Comparison of ENCODE assay signal across 20 cellular contexts in the genomic region with DNA sequence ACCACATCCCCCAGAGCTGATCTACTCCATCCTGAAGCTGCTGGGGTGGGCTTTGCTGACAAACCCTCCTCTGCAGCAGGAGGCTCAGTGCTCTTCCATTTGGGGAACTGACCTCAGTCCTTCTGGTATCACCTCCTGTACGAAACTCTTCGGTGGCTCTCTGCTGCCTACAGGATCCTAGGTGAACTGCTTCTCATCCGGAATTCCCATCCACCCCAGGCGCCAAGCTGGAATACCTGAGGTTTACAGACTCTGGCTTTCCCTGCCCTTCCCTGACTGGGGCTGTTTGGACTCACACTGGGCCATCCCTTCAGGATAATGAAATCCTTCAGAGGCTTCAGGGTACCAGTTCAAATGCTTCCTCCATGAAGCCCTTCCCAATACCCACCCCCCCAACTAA.
"Had no signal": no experiment of that assay in that cellular context is flagged by ENCODE, and none has a peak within 500 bp of the region (broad histone marks: within the 10 kb centered on the region; RNA-seq: fewer than 3 reads in every experiment).

No MANE protein-coding gene starts in this region.

- DNase-seq: activated B cell treated with CpG ODN at 0.5 μM for 24 hours; activated CD4-positive, alpha-beta T cell treated with anti-CD3 and anti-CD28 coated beads for 4 hours; activated CD8-positive, alpha-beta memory T cell treated with anti-CD3 and anti-CD28 coated beads, Interleukin-2, amount 50 U/mL, for 4 hours; activated gamma-delta T cell treated with Interleukin-2 at 50 U/mL for 16 hours; amniotic stem cell; effector memory CD8-positive, alpha-beta T cell; esophagus squamous epithelium; mesendoderm; naive thymus-derived CD4-positive, alpha-beta T cell; stimulated activated naive CD4-positive, alpha-beta T cell; T-helper 1 cell; T-helper 9 cell had no signal

- H3K4me1 Mint-ChIP-seq: naive thymus-derived CD4-positive, alpha-beta T cell had no signal

- H2AFZ ChIP-seq: hepatocyte, parathyroid adenoma had no signal

- H3K9me3 ChIP-seq: esophagus squamous epithelium, neutrophil had no signal

- H3K4me3 ChIP-seq: cardiac muscle cell, esophagus squamous epithelium, hepatocyte, smooth muscle cell had no signal

- H3K79me2 ChIP-seq: hepatocyte, parathyroid adenoma had no signal

- H3K27me3 Mint-ChIP-seq: activated B cell treated with CpG ODN at 0.5 μM for 24 hours; effector memory CD8-positive, alpha-beta T cell; naive thymus-derived CD4-positive, alpha-beta T cell had no signal

- H3K27ac Mint-ChIP-seq: activated B cell treated with CpG ODN at 0.5 μM for 24 hours; activated T-helper 1 cell treated with anti-CD3 and anti-CD28 coated beads, Interleukin-12 subunit alpha, Interleukin-12 subunit beta, Interleukin-2, Interleukin-4 antibody, amounts not matched to agents 30 ng/mL and 10 ng/mL and 1 ng/mL, durations not matched to agents 14 hours and 24 hours and 36 hours had no signal

- H3K9me3 Mint-ChIP-seq: activated B cell treated with CpG ODN at 0.5 μM for 24 hours; activated naive CD4-positive, alpha-beta T cell treated with anti-CD3 and anti-CD28 coated beads, Interleukin-2, amount 50 U/mL, for 72 hours; activated T-helper 1 cell treated with anti-CD3 and anti-CD28 coated beads, Interleukin-12 subunit alpha, Interleukin-12 subunit beta, Interleukin-2, Interleukin-4 antibody, amounts not matched to agents 30 ng/mL and 10 ng/mL and 1 ng/mL, durations not matched to agents 14 hours and 24 hours and 36 hours; effector memory CD8-positive, alpha-beta T cell; naive thymus-derived CD4-positive, alpha-beta T cell had no signal

- ATAC-seq: activated naive CD4-positive, alpha-beta T cell treated with anti-CD3 and anti-CD28 coated beads, Interleukin-2, amount 50 U/mL, for 72 hours; effector memory CD8-positive, alpha-beta T cell; naive thymus-derived CD4-positive, alpha-beta T cell; sciatic nerve had no signal

- H3K4me2 ChIP-seq: hepatocyte, smooth muscle cell had no signal

- H3K4me1 ChIP-seq: esophagus squamous epithelium, parathyroid adenoma had no signal

- H3K4me3 Mint-ChIP-seq: activated B cell treated with CpG ODN at 0.5 μM for 24 hours; activated T-helper 1 cell treated with anti-CD3 and anti-CD28 coated beads, Interleukin-12 subunit alpha, Interleukin-12 subunit beta, Interleukin-2, Interleukin-4 antibody, amounts not matched to agents 30 ng/mL and 10 ng/mL and 1 ng/mL, durations not matched to agents 14 hours and 24 hours and 36 hours; effector memory CD8-positive, alpha-beta T cell; naive thymus-derived CD4-positive, alpha-beta T cell had no signal

- H3K9ac ChIP-seq: parathyroid adenoma had no signal

- H3K27ac ChIP-seq: cardiac muscle cell, esophagus squamous epithelium, hepatocyte, neutrophil, parathyroid adenoma had no signal

- H3K27me3 ChIP-seq: cardiac muscle cell, esophagus squamous epithelium, hepatocyte, neutrophil had no signal
